16 cellular contexts compared by ENCODE assay signal in genomic region chr2:33142874-33143273, GRCh38.
DNase-seq lines count a peak whose midpoint lies in the region; ATAC-seq and TF ChIP-seq lines count a peak whose summit lies in the region.
"Had no signal": no experiment of that assay in that cellular context is flagged by ENCODE, and none has a peak within 500 bp of the region (broad histone marks: within the 10 kb centered on the region; RNA-seq: fewer than 3 reads in every experiment).

No MANE protein-coding gene starts in this region.

- no peaks in the 10 kb centered on the region for H3K27me3 ChIP-seq in stomach smooth muscle (ENCODE audit: control insufficient read depth in 1 of 2, insufficient read depth in 2 of 2, low read length in 2 of 2)

- H3K36me3 ChIP-seq in stomach smooth muscle (ENCODE audit: control insufficient read depth in 2 of 2, insufficient read depth in 2 of 2, low read length in 2 of 2): peaks cover 2 to 7% of the 10 kb centered on the region in 2 donors
- H3K36me3 ChIP-seq: HAP-1 had no signal

- H3K27me3 Mint-ChIP-seq in HFFc6 (ENCODE audit: insufficient read depth) (peaks cover 8% of the 10 kb centered on the region; the same call in 1 of the 2 replicates), brain (no peaks in the 10 kb centered on the region)

- no peak for DNase-seq in HFFc6
- peak; percentile 56 for DNase-seq in medulla oblongata (ENCODE audit: extremely low spot score)
- no peak for DNase-seq in NCI-H82 treated with DMSO at 0.1 percent for 48 hours (lab: John Stamatoyannopoulos, UW; ENCODE audit: unreplicated experiment)
- no peak for DNase-seq in NCI-H128 (lab: John Stamatoyannopoulos, UW; ENCODE audit: unreplicated experiment)
- DNase-seq: foreskin melanocyte; NCI-H1930; stimulated activated CD8-positive, alpha-beta memory T cell treated with anti-CD3 and anti-CD28 coated beads, Interleukin-4, amount 100 ng/mL, for 48 hours had no signal

- no peak for ATAC-seq in GM21723 (IDR thresholded peaks at IDR 0.05; ENCODE audit: unreplicated experiment)
- ATAC-seq: left lobe of liver had no signal

- H3K9me3 Mint-ChIP-seq in HFFc6 (no peaks in the 10 kb centered on the region), brain (no peaks in the 10 kb centered on the region)
- H3K9me3 Mint-ChIP-seq: activated naive CD4-positive, alpha-beta T cell treated with anti-CD3 and anti-CD28 coated beads, Interleukin-2, amount 50 U/mL, for 24 hours; activated T-helper 1 cell treated with anti-CD3 and anti-CD28 coated beads, Interleukin-12 subunit alpha, Interleukin-12 subunit beta, Interleukin-2, Interleukin-4 antibody, amounts not matched to agents 30 ng/mL and 10 ng/mL and 1 ng/mL, durations not matched to agents 14 hours and 24 hours and 36 hours; neural crest cell had no signal

- peak overlapping the region; percentile 6 to 30 for H3K9ac ChIP-seq in stomach smooth muscle (ENCODE audit: low read length in 2 of 2)

- H3K4me3 ChIP-seq in stomach smooth muscle (ENCODE audit: low read length in 2 of 2): peak overlapping the region; percentile 23 to 58
- H3K4me3 ChIP-seq: HAP-1 had no signal

- no peak overlapping the region for H3K4me3 Mint-ChIP-seq in HFFc6
- H3K4me3 Mint-ChIP-seq in brain: peak overlapping the region in 2 of 5 experiments; percentile 56 to 66
- H3K4me3 Mint-ChIP-seq: activated naive CD4-positive, alpha-beta T cell treated with anti-CD3 and anti-CD28 coated beads, Interleukin-2, amount 50 U/mL, for 24 hours; activated T-helper 1 cell treated with anti-CD3 and anti-CD28 coated beads, Interleukin-12 subunit alpha, Interleukin-12 subunit beta, Interleukin-2, Interleukin-4 antibody, amounts not matched to agents 30 ng/mL and 10 ng/mL and 1 ng/mL, durations not matched to agents 14 hours and 24 hours and 36 hours; neural crest cell had no signal

- peaks cover 60% of the 10 kb centered on the region for H3K4me1 ChIP-seq in stomach smooth muscle (ENCODE audit: control insufficient read depth, insufficient read depth, low read length)
- H3K4me1 ChIP-seq: HAP-1 had no signal

- no peaks in the 10 kb centered on the region for H3K9me3 ChIP-seq in stomach smooth muscle (ENCODE audit: control insufficient read depth in 2 of 2, low read length in 2 of 2)
- H3K9me3 ChIP-seq: HAP-1 had no signal

- H3K4me1 Mint-ChIP-seq in HFFc6 (ENCODE audit: low read depth) (peaks cover 91% of the 10 kb centered on the region), brain (peaks cover 53% of the 10 kb centered on the region)
- H3K4me1 Mint-ChIP-seq: activated naive CD4-positive, alpha-beta T cell treated with anti-CD3 and anti-CD28 coated beads, Interleukin-2, amount 50 U/mL, for 24 hours; neural crest cell had no signal

- TF ChIP-seq CTCF in HFFc6 (IDR thresholded peaks at IDR 0.05) (no peak), brain (conservative IDR thresholded peaks at IDR 0.05) (no peak)

- H3K27ac ChIP-seq in stomach smooth muscle (ENCODE audit: low read length): peak overlapping the region; percentile 82
- H3K27ac ChIP-seq: RWPE1 had no signal

- H3K36me3 Mint-ChIP-seq in HFFc6 (ENCODE audit: low read depth): peaks cover 81% of the 10 kb centered on the region
- H3K36me3 Mint-ChIP-seq in brain: peaks cover 3% of the 10 kb centered on the region
- H3K36me3 Mint-ChIP-seq: activated naive CD4-positive, alpha-beta T cell treated with anti-CD3 and anti-CD28 coated beads, Interleukin-2, amount 50 U/mL, for 24 hours had no signal

- peak overlapping the region; percentile 22; the same call in 1 of the 2 replicates for H3K27ac Mint-ChIP-seq in HFFc6
- H3K27ac Mint-ChIP-seq in brain: peak overlapping the region in 4 of 5 experiments; percentile 25 to 82 (median 64)
- H3K27ac Mint-ChIP-seq: activated naive CD4-positive, alpha-beta T cell treated with anti-CD3 and anti-CD28 coated beads, Interleukin-2, amount 50 U/mL, for 24 hours; activated T-helper 1 cell treated with anti-CD3 and anti-CD28 coated beads, Interleukin-12 subunit alpha, Interleukin-12 subunit beta, Interleukin-2, Interleukin-4 antibody, amounts not matched to agents 30 ng/mL and 10 ng/mL and 1 ng/mL, durations not matched to agents 14 hours and 24 hours and 36 hours had no signal
